ENCODE assay signal across 14 cellular contexts in genomic region chr20:36997121-36997520, GRCh38. TPM values are rescaled to one million over a fixed set of nuclear protein-coding genes. Genes with fewer than 3 reads are reported as not detected.
DNase-seq lines count a peak whose midpoint lies in the region; ATAC-seq and TF ChIP-seq lines count a peak whose summit lies in the region.
"Had no signal": no experiment of that assay in that cellular context is flagged by ENCODE, and none has a peak within 500 bp of the region (broad histone marks: within the 10 kb centered on the region; RNA-seq: fewer than 3 reads in every experiment).

No MANE protein-coding gene starts in this region.

- CTCF ChIA-PET in WTC11 (lab: Charles Lee) = no interaction called here

- peaks cover 21% of the 10 kb centered on the region for H3K4me1 ChIP-seq in CD4-positive, CD25-positive, alpha-beta regulatory T cell (ENCODE audit: control insufficient read depth, insufficient read depth, low read length, poor library complexity, severe bottlenecking)
- H3K4me1 ChIP-seq: BLaER1 treated with 17β-estradiol and CSF1 and Interleukin-3, amounts not matched to agents 10 nM and 100 nM; Caco-2 had no signal

- POLR2A ChIA-PET in WTC11 (lab: Charles Lee) = no interaction called here

- no peak for TF ChIP-seq CTCF in WTC11 (IDR thresholded peaks at IDR 0.05)
- TF ChIP-seq CTCF in neural crest cell (conservative IDR thresholded peaks at IDR 0.05) = no peak

- no peak for ATAC-seq in CD4-positive, CD25-positive, alpha-beta regulatory T cell (ENCODE audit: low read depth in 2 of 2)
- no peak for ATAC-seq in WTC11
- ATAC-seq in HG03442 (IDR thresholded peaks at IDR 0.05; ENCODE audit: unreplicated experiment) = no peak

- no peaks in the 10 kb centered on the region for H3K27me3 ChIP-seq in CD4-positive, CD25-positive, alpha-beta regulatory T cell (ENCODE audit: control insufficient read depth, insufficient read depth, low read length)
- H3K27me3 ChIP-seq: BLaER1 treated with 17β-estradiol and CSF1 and Interleukin-3, amounts not matched to agents 10 nM and 100 nM had no signal

- no peak for DNase-seq in CD4-positive, CD25-positive, alpha-beta regulatory T cell
- DNase-seq in HCEC 1CT (peak; percentile 22), WTC11 (ENCODE audit: low spot score) (no peak), neural crest cell (ENCODE audit: low read depth, low spot score) (no peak), SHP77 (lab: John Stamatoyannopoulos, UW) (no peak)
- no peak for DNase-seq in stimulated activated CD8-positive, alpha-beta memory T cell treated with anti-CD3 and anti-CD28 coated beads, Interleukin-4, amount 100 ng/mL, for 48 hours
- DNase-seq: 8988T, GDM1, H9 had no signal

- peak overlapping the region; percentile 91 for H3K27ac ChIP-seq in CD4-positive, CD25-positive, alpha-beta regulatory T cell (ENCODE audit: insufficient read depth, low read length, poor library complexity, severe bottlenecking)
- H3K27ac ChIP-seq: BLaER1 treated with 17β-estradiol and CSF1 and Interleukin-3, amounts not matched to agents 10 nM and 100 nM; HL-60 had no signal

- H3K36me3 Mint-ChIP-seq in CD4-positive, CD25-positive, alpha-beta regulatory T cell = peaks cover 34% of the 10 kb centered on the region
- peaks cover 69% of the 10 kb centered on the region for H3K36me3 Mint-ChIP-seq in WTC11
- H3K36me3 Mint-ChIP-seq in neural crest cell (ENCODE audit: low read depth) = peaks cover 50% of the 10 kb centered on the region

- peaks cover 3 to 4% of the 10 kb centered on the region in 2 experiments for H3K9me3 ChIP-seq in CD4-positive, CD25-positive, alpha-beta regulatory T cell (ENCODE audit: control insufficient read depth in 2 of 2, low read length in 2 of 2)

- H3K27ac Mint-ChIP-seq in CD4-positive, CD25-positive, alpha-beta regulatory T cell = peak overlapping the region; percentile 73 to 98 (median 91)
- no peak overlapping the region for H3K27ac Mint-ChIP-seq in WTC11
- peak overlapping the region; percentile 6 for H3K27ac Mint-ChIP-seq in neural crest cell (ENCODE audit: unreplicated experiment)
- H3K27ac Mint-ChIP-seq: B cell, H9 had no signal

- H3K4me3 ChIP-seq in CD4-positive, CD25-positive, alpha-beta regulatory T cell (ENCODE audit: low read depth, low read length) = no peak overlapping the region
- H3K4me3 ChIP-seq: BLaER1 treated with 17β-estradiol and CSF1 and Interleukin-3, amounts not matched to agents 10 nM and 100 nM had no signal

- no peak overlapping the region for H3K4me3 Mint-ChIP-seq in CD4-positive, CD25-positive, alpha-beta regulatory T cell
- H3K4me3 Mint-ChIP-seq in WTC11 = no peak overlapping the region
- H3K4me3 Mint-ChIP-seq in neural crest cell = no peak overlapping the region
- H3K4me3 Mint-ChIP-seq: B cell, H9 had no signal

- H3K4me1 Mint-ChIP-seq in CD4-positive, CD25-positive, alpha-beta regulatory T cell = peaks cover 12 to 49% (median 21%) of the 10 kb centered on the region in 4 donors
- H3K4me1 Mint-ChIP-seq in WTC11 = no peaks in the 10 kb centered on the region
- H3K4me1 Mint-ChIP-seq in neural crest cell = no peaks in the 10 kb centered on the region
- H3K4me1 Mint-ChIP-seq: B cell, H9 had no signal

- H3K9me3 Mint-ChIP-seq in CD4-positive, CD25-positive, alpha-beta regulatory T cell = peaks cover 0 to 10% (median 5%) of the 10 kb centered on the region in 7 donors
- peaks cover 36% of the 10 kb centered on the region for H3K9me3 Mint-ChIP-seq in WTC11
- peaks cover 11% of the 10 kb centered on the region for H3K9me3 Mint-ChIP-seq in neural crest cell

- H3K36me3 ChIP-seq in CD4-positive, CD25-positive, alpha-beta regulatory T cell (ENCODE audit: control insufficient read depth, insufficient read depth, low read length) = peaks cover 10% of the 10 kb centered on the region

- no peaks in the 10 kb centered on the region for H3K27me3 Mint-ChIP-seq in CD4-positive, CD25-positive, alpha-beta regulatory T cell
- H3K27me3 Mint-ChIP-seq in WTC11 (ENCODE audit: low read depth) (no peaks in the 10 kb centered on the region), neural crest cell (ENCODE audit: low read depth) (no peaks in the 10 kb centered on the region)
- H3K27me3 Mint-ChIP-seq: B cell had no signal

TF ChIP-seq in WTC11, 78 proteins besides CTCF, POLR2A, EP300 and RAD21:
- TF ChIP-seq, protein P1, sequence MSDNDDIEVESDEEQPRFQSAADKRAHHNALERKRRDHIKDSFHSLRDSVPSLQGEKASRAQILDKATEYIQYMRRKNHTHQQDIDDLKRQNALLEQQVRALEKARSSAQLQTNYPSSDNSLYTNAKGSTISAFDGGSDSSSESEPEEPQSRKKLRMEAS (CRISPR knock-in tag; IDR thresholded peaks at IDR 0.05) = no peak
- TF ChIP-seq ZNF396 (CRISPR knock-in tag; IDR thresholded peaks at IDR 0.05; ENCODE audit: borderline replicate concordance) = peak; percentile 39; the same call in 1 of the 2 replicates
- TF ChIP-seq, protein P2, sequence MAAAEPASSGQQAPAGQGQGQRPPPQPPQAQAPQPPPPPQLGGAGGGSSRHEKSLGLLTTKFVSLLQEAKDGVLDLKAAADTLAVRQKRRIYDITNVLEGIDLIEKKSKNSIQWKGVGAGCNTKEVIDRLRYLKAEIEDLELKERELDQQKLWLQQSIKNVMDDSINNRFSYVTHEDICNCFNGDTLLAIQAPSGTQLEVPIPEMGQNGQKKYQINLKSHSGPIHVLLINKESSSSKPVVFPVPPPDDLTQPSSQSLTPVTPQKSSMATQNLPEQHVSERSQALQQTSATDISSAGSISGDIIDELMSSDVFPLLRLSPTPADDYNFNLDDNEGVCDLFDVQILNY (CRISPR knock-in tag; IDR thresholded peaks at IDR 0.05) = no peak
- TF ChIP-seq CBFB (CRISPR knock-in tag; IDR thresholded peaks at IDR 0.05; ENCODE audit: low read depth) = no peak
- no peak for TF ChIP-seq KAT7 (CRISPR knock-in tag; IDR thresholded peaks at IDR 0.05; ENCODE audit: borderline replicate concordance)
- TF ChIP-seq ZNF317 (CRISPR knock-in tag; IDR thresholded peaks at IDR 0.05; ENCODE audit: borderline replicate concordance, low read depth) = no peak

RNA-seq across cellular contexts. Expression of gene SAMHD1, which starts 45.6 kb away (rescaled TPM):
- 723 TPM for total RNA-seq in CD4-positive, CD25-positive, alpha-beta regulatory T cell
- 100 to 1,000 TPM; 327 to 481 (median 401) TPM for polyA plus RNA-seq in CD4-positive, CD25-positive, alpha-beta regulatory T cell
- total RNA-seq in WTC11 (2021) = 31.0 to 34.9 TPM (median 34.2 TPM) in 3 replicates
- 13.0 and 13.8 TPM in 2 replicates for total RNA-seq in neural crest cell

Comparison
In these comparisons a context has a peak if more than half of its experiments do, and no peak if none do; other contexts are left out.
1. RNA of gene SAMHD1, which starts 45.6 kb away (total RNA-seq): 723 TPM in CD4-positive, CD25-positive, alpha-beta regulatory T cell (single experiment); 31.0 to 34.9 TPM in WTC11 and 13.0 to 13.8 TPM in neural crest cell; every median in the first group is over 10 times any median in the second.